ENCODE assay signal across 8 cellular contexts in genomic region chr6:10425973-10426780, GRCh38. TPM values are rescaled to one million over a fixed set of nuclear protein-coding genes. Genes with fewer than 3 reads are reported as not detected.
DNase-seq lines count a peak whose midpoint lies in the region; ATAC-seq and TF ChIP-seq lines count a peak whose summit lies in the region.

No MANE protein-coding gene starts in this region.

- peak overlapping the region; percentile 68 to 89 (median 82) for H3K4me3 Mint-ChIP-seq in IgD-negative memory B cell
- peak overlapping the region; percentile 65 for H3K4me3 Mint-ChIP-seq in chondrocyte (ENCODE audit: unreplicated experiment)

- no peaks in the 10 kb centered on the region for H3K9me3 ChIP-seq in lower lobe of right lung
- no peaks in the 10 kb centered on the region for H3K9me3 ChIP-seq in uterus

- H3K4me1 Mint-ChIP-seq in IgD-negative memory B cell (peaks cover 8 to 26% (median 14%) of the 10 kb centered on the region in 3 donors), chondrocyte (ENCODE audit: low read depth) (peaks cover 28% of the 10 kb centered on the region)

- H3K27ac Mint-ChIP-seq in IgD-negative memory B cell (peak overlapping the region; percentile 63 to 77 (median 75)), chondrocyte (ENCODE audit: unreplicated experiment) (peak overlapping the region; percentile 72)

- H3K36me3 Mint-ChIP-seq in IgD-negative memory B cell (peaks cover 3% of the 10 kb centered on the region), chondrocyte (ENCODE audit: low read depth) (no peaks in the 10 kb centered on the region)

- intact Hi-C loops in lower lobe of right lung (cut with DNase I): no loop called here
- intact Hi-C loops in uterus (cut with DNase I; ENCODE audit: low total_unique reads): no loop called here

- H3K9me3 Mint-ChIP-seq in IgD-negative memory B cell: peaks cover 2 to 8% (median 5%) of the 10 kb centered on the region in 3 donors
- no peaks in the 10 kb centered on the region for H3K9me3 Mint-ChIP-seq in chondrocyte (ENCODE audit: low read depth)

- H3K27me3 Mint-ChIP-seq in IgD-negative memory B cell: peaks cover 66% of the 10 kb centered on the region
- H3K27me3 Mint-ChIP-seq in chondrocyte (ENCODE audit: low read depth): peaks cover 29% of the 10 kb centered on the region

- H3K27ac ChIP-seq in lower lobe of right lung (peak overlapping the region; percentile 2), uterus (no peak overlapping the region)

- H3K4me3 ChIP-seq in GM06990 (replicated peaks; ENCODE audit: low read depth, low read length) (peak overlapping the region; percentile 61), lower lobe of right lung (peak overlapping the region; percentile 59), uterus (peak overlapping the region; percentile 8 to 30)

- no peak for TF ChIP-seq POLR2A in uterus (IDR thresholded peaks at IDR 0.05)

- H3K27me3 ChIP-seq in GM06990 (replicated peaks; ENCODE audit: control insufficient read depth, insufficient read depth, low read length) (peaks cover 4% of the 10 kb centered on the region), lower lobe of right lung (ENCODE audit: low read depth) (peaks cover 61% of the 10 kb centered on the region), uterus (peaks cover 0 to 45% of the 10 kb centered on the region in 2 donors)

- peak; percentile 71 for DNase-seq in GM06990 (ENCODE audit: extremely low read depth, insufficient read length)
- DNase-seq in chondrocyte (ENCODE audit: low spot score): no peak
- DNase-seq in lower lobe of right lung: peak; percentile 60
- no peak for DNase-seq in uterus
- DNase-seq in HT-29 (ENCODE audit: low spot score): no peak
- no peak for DNase-seq in COR-L47 (lab: John Stamatoyannopoulos, UW)

- TF ChIP-seq CTCF in GM06990 (IDR thresholded peaks at IDR 0.05; ENCODE audit: insufficient read depth, low read length, poor library complexity, severe bottlenecking): peak; percentile 7
- TF ChIP-seq CTCF in chondrocyte (IDR thresholded peaks at IDR 0.05): peak; percentile 51
- TF ChIP-seq CTCF in lower lobe of right lung (IDR thresholded peaks at IDR 0.05): no peak
- no peak for TF ChIP-seq CTCF in uterus (IDR thresholded peaks at IDR 0.05)

- H3K36me3 ChIP-seq in GM06990 (ENCODE audit: control insufficient read depth, insufficient read depth, low read length): no peaks in the 10 kb centered on the region
- H3K36me3 ChIP-seq in lower lobe of right lung: no peaks in the 10 kb centered on the region
- H3K36me3 ChIP-seq in uterus: no peaks in the 10 kb centered on the region

- ATAC-seq in GM21526 (IDR thresholded peaks at IDR 0.05; ENCODE audit: low FRiP score, unreplicated experiment) (peak; percentile 81), lower lobe of right lung (peak; percentile 85 to 86)

- H3K4me1 ChIP-seq in lower lobe of right lung (peaks cover 13% of the 10 kb centered on the region), uterus (peaks cover 0 to 6% of the 10 kb centered on the region in 2 donors)

RNA-seq across cellular contexts. Expression of gene TFAP2A, which starts 11.3 kb away (rescaled TPM):
- polyA plus RNA-seq in IgD-negative memory B cell: not detected
- total RNA-seq in chondrocyte (0.74 to 26.6 TPM (median 1.4 TPM) in 3 replicates), lower lobe of right lung (0.47 TPM), uterus (under 1 TPM in 2 of 4 donors, not detected in 2; 0.21 TPM)
- total RNA-seq in HT-29 (2014; rRNA removed; shearing (Covaris generic)): 2.2 and 3.8 TPM in 2 replicates

Comparison
In these comparisons a context has a peak if more than half of its experiments do, and no peak if none do; other contexts are left out.
1. DNase-seq: peak in GM06990 (single experiment) and lower lobe of right lung (single experiment); none in chondrocyte (single experiment), uterus (0 of 2), HT-29 (single experiment) and COR-L47 (single experiment).
2. CTCF ChIP-seq: peak in GM06990 (single experiment) and chondrocyte (single experiment); none in lower lobe of right lung (single experiment) and uterus (0 of 4).
3. Peak in every context shown above with its lines, with median percentiles within 50 percentile points of each other: H3K4me3 ChIP-seq.